Comparison of ENCODE assay signal across 21 cellular contexts in genomic region chr13:101211261-101211660, GRCh38.
DNase-seq lines count a peak whose midpoint lies in the region; ATAC-seq and TF ChIP-seq lines count a peak whose summit lies in the region.
"Had no signal": no experiment of that assay in that cellular context is flagged by ENCODE, and none has a peak within 500 bp of the region (broad histone marks: within the 10 kb centered on the region; RNA-seq: fewer than 3 reads in every experiment).

No MANE protein-coding gene starts in this region.

- H3K27ac ChIP-seq in RWPE1 (no peak overlapping the region), upper lobe of right lung (no peak overlapping the region)
- H3K27ac ChIP-seq: dorsolateral prefrontal cortex, KMS-11 had no signal

- peaks cover 0 to 3% (median 1%) of the 10 kb centered on the region in 3 donors for H3K27me3 Mint-ChIP-seq in immature natural killer cell (ENCODE audit: low read depth in 3 of 3)
- H3K27me3 Mint-ChIP-seq: CD4-positive, CD25-positive, alpha-beta regulatory T cell; type B pancreatic cell had no signal

- TF ChIP-seq CTCF in RWPE1 (conservative IDR thresholded peaks at IDR 0.05; ENCODE audit: low read depth) (no peak), upper lobe of right lung (IDR thresholded peaks at IDR 0.05) (no peak)

- H3K4me1 ChIP-seq in upper lobe of right lung, result no peaks in the 10 kb centered on the region

- no peaks in the 10 kb centered on the region for H3K36me3 ChIP-seq in upper lobe of right lung

- H3K4me3 Mint-ChIP-seq in immature natural killer cell, result no peak overlapping the region
- H3K4me3 Mint-ChIP-seq: activated CD4-positive, alpha-beta T cell treated with anti-CD3 and anti-CD28 coated beads for 36 hours; activated naive CD8-positive, alpha-beta T cell treated with anti-CD3 and anti-CD28 coated beads, Interleukin-2, amount 50 U/mL, for 24 hours; CD4-positive, CD25-positive, alpha-beta regulatory T cell; naive thymus-derived CD8-positive, alpha-beta T cell; stimulated activated effector memory CD8-positive, alpha-beta T cell treated with anti-CD3 and anti-CD28 coated beads, Interleukin-12 subunit alpha, Interleukin-12 subunit beta, amount 100 ng/mL, for 72 hours; T-helper 2 cell treated with Interferon-gamma antibody and Interleukin-4, amounts not matched to agents 5 μg/mL and 100 μg/mL, for 36 hours; type B pancreatic cell had no signal

- H3K4me1 Mint-ChIP-seq in immature natural killer cell, result no peaks in the 10 kb centered on the region
- H3K4me1 Mint-ChIP-seq: activated CD4-positive, alpha-beta T cell treated with anti-CD3 and anti-CD28 coated beads for 36 hours; activated naive CD8-positive, alpha-beta T cell treated with anti-CD3 and anti-CD28 coated beads, Interleukin-2, amount 50 U/mL, for 24 hours; CD4-positive, CD25-positive, alpha-beta regulatory T cell; naive thymus-derived CD8-positive, alpha-beta T cell; stimulated activated effector memory CD8-positive, alpha-beta T cell treated with anti-CD3 and anti-CD28 coated beads, Interleukin-12 subunit alpha, Interleukin-12 subunit beta, amount 100 ng/mL, for 72 hours had no signal

- intact Hi-C loops in upper lobe of right lung (cut with DNase I), result no loop called here

- ATAC-seq in upper lobe of right lung (no peak), HG03571 (IDR thresholded peaks at IDR 0.05; ENCODE audit: unreplicated experiment) (no peak)
- ATAC-seq: activated CD4-positive, alpha-beta T cell treated with anti-CD3 and anti-CD28 coated beads for 36 hours; activated naive CD8-positive, alpha-beta T cell treated with anti-CD3 and anti-CD28 coated beads, Interleukin-2, amount 50 U/mL, for 24 hours; left lobe of liver; naive thymus-derived CD8-positive, alpha-beta T cell; stimulated activated effector memory CD8-positive, alpha-beta T cell treated with anti-CD3 and anti-CD28 coated beads, Interleukin-12 subunit alpha, Interleukin-12 subunit beta, amount 100 ng/mL, for 72 hours had no signal

- POLR2A ChIA-PET in RWPE1 (lab: Yijun Ruan, JAX; ENCODE audit: low non-redundant PET), result no interaction called here

- CTCF ChIA-PET in RWPE1 (lab: Yijun Ruan, JAX), result no interaction called here

- peaks cover 0 to 14% (median 6%) of the 10 kb centered on the region in 6 donors for H3K9me3 Mint-ChIP-seq in immature natural killer cell
- H3K9me3 Mint-ChIP-seq: T-helper 2 cell treated with Interferon-gamma antibody and Interleukin-4, amounts not matched to agents 5 μg/mL and 100 μg/mL, for 36 hours had no signal

- no peak overlapping the region for H3K27ac Mint-ChIP-seq in immature natural killer cell
- H3K27ac Mint-ChIP-seq: activated CD4-positive, alpha-beta T cell treated with anti-CD3 and anti-CD28 coated beads for 36 hours; activated naive CD8-positive, alpha-beta T cell treated with anti-CD3 and anti-CD28 coated beads, Interleukin-2, amount 50 U/mL, for 24 hours; CD4-positive, CD25-positive, alpha-beta regulatory T cell; naive thymus-derived CD8-positive, alpha-beta T cell; stimulated activated effector memory CD8-positive, alpha-beta T cell treated with anti-CD3 and anti-CD28 coated beads, Interleukin-12 subunit alpha, Interleukin-12 subunit beta, amount 100 ng/mL, for 72 hours; T-helper 2 cell treated with Interferon-gamma antibody and Interleukin-4, amounts not matched to agents 5 μg/mL and 100 μg/mL, for 36 hours; type B pancreatic cell had no signal

- H3K9me3 ChIP-seq in upper lobe of right lung, result no peaks in the 10 kb centered on the region

- no peak overlapping the region for H3K4me3 ChIP-seq in upper lobe of right lung
- H3K4me3 ChIP-seq: dorsolateral prefrontal cortex had no signal

- H3K36me3 Mint-ChIP-seq in immature natural killer cell, result no peaks in the 10 kb centered on the region
- H3K36me3 Mint-ChIP-seq: CD4-positive, CD25-positive, alpha-beta regulatory T cell; naive thymus-derived CD8-positive, alpha-beta T cell; stimulated activated effector memory CD8-positive, alpha-beta T cell treated with anti-CD3 and anti-CD28 coated beads, Interleukin-12 subunit alpha, Interleukin-12 subunit beta, amount 100 ng/mL, for 72 hours; type B pancreatic cell had no signal

- DNase-seq in ELR (ENCODE audit: low read depth), result peak; percentile 88
- peak; percentile 65 for DNase-seq in RWPE1 (ENCODE audit: low spot score)
- peak; percentile 47 for DNase-seq in fibroblast of gingiva (ENCODE audit: low read depth)
- peak; percentile 40 for DNase-seq in pulmonary artery endothelial cell (ENCODE audit: low read depth, low spot score)
- no peak for DNase-seq in upper lobe of right lung
- no peak for DNase-seq in immature natural killer cell
- no peak for DNase-seq in activated naive CD4-positive, alpha-beta T cell (lab: John Stamatoyannopoulos, UW)
- DNase-seq: activated CD4-positive, alpha-beta T cell treated with anti-CD3 and anti-CD28 coated beads for 36 hours; activated naive CD8-positive, alpha-beta T cell treated with anti-CD3 and anti-CD28 coated beads, Interleukin-2, amount 50 U/mL, for 24 hours; activated T-cell treated with anti-CD3 and anti-CD28 coated beads, Interleukin-2, amount 50 U/mL, for 1 hour; CD4-positive, CD25-positive, alpha-beta regulatory T cell; dorsolateral prefrontal cortex; naive thymus-derived CD8-positive, alpha-beta T cell; NCI-H524 treated with DMSO at 0.1 percent for 48 hours; stimulated activated CD4-positive, alpha-beta T cell treated with anti-CD3 and anti-CD28 coated beads, Interleukin-4, amount 100 ng/mL, for 4 hours had no signal

- no peaks in the 10 kb centered on the region for H3K27me3 ChIP-seq in upper lobe of right lung
- H3K27me3 ChIP-seq: dorsolateral prefrontal cortex had no signal

Comparison
In these comparisons a context has a peak if more than half of its experiments do, and no peak if none do; other contexts are left out.
1. DNase-seq: peak in ELR (single experiment), RWPE1 (single experiment), fibroblast of gingiva (single experiment) and pulmonary artery endothelial cell (single experiment); none in upper lobe of right lung (single experiment), immature natural killer cell (0 of 3) and activated naive CD4-positive, alpha-beta T cell (0 of 4).